In genomic region chr1:9341301-9341845, GRCh38 we compare ENCODE assay signal across 12 cellular contexts.
"Had no signal": no experiment of that assay in that cellular context is flagged by ENCODE, and none has a peak within 500 bp of the region (broad histone marks: within the 10 kb centered on the region; RNA-seq: fewer than 3 reads in every experiment).

No MANE protein-coding gene starts in this region.

- H3K27me3 Mint-ChIP-seq: activated CD4-positive, alpha-beta T cell treated with anti-CD3 and anti-CD28 coated beads, Interleukin-2, amount 10 ng/mL, durations not matched to agents 7 days and 5 days; naive thymus-derived CD8-positive, alpha-beta T cell had no signal

- H3K9me3 ChIP-seq: mucosa of descending colon, thyroid gland, vagina had no signal

- H3K27ac Mint-ChIP-seq: activated CD4-positive, alpha-beta T cell treated with anti-CD3 and anti-CD28 coated beads, Interleukin-2, amount 10 ng/mL, durations not matched to agents 7 days and 5 days; activated naive CD4-positive, alpha-beta T cell treated with anti-CD3 and anti-CD28 coated beads for 36 hours; T-helper 1 cell treated with Interleukin-12 subunit alpha and Interleukin-12 subunit beta and Interleukin-4 antibody, amounts not matched to agents 30 μg/mL and 1 μg/mL, for 36 hours; WTC11 had no signal

- H3K27me3 ChIP-seq: thyroid gland, vagina had no signal

- H3K4me3 Mint-ChIP-seq: activated CD4-positive, alpha-beta T cell treated with anti-CD3 and anti-CD28 coated beads, Interleukin-2, amount 10 ng/mL, durations not matched to agents 7 days and 5 days; activated naive CD4-positive, alpha-beta T cell treated with anti-CD3 and anti-CD28 coated beads for 36 hours; naive thymus-derived CD8-positive, alpha-beta T cell; T-helper 1 cell treated with Interleukin-12 subunit alpha and Interleukin-12 subunit beta and Interleukin-4 antibody, amounts not matched to agents 30 μg/mL and 1 μg/mL, for 36 hours; WTC11 had no signal

- H3K9me3 Mint-ChIP-seq: T-helper 1 cell treated with Interleukin-12 subunit alpha and Interleukin-12 subunit beta and Interleukin-4 antibody, amounts not matched to agents 30 μg/mL and 1 μg/mL, for 36 hours had no signal

- H3K36me3 ChIP-seq: thyroid gland, vagina had no signal

- FAIRE-seq: astrocyte, small intestine had no signal

- DNase-seq: activated CD4-positive, alpha-beta T cell treated with anti-CD3 and anti-CD28 coated beads, Interleukin-2, amount 10 ng/mL, durations not matched to agents 7 days and 5 days; activated CD8-positive, alpha-beta memory T cell treated with anti-CD3 and anti-CD28 coated beads for 24 hours; activated naive CD4-positive, alpha-beta T cell treated with anti-CD3 and anti-CD28 coated beads for 36 hours; left colon; mucosa of descending colon; naive thymus-derived CD8-positive, alpha-beta T cell; small intestine had no signal

- H3K4me3 ChIP-seq: mucosa of descending colon, thyroid gland, vagina had no signal

- H3K4me1 Mint-ChIP-seq: activated CD4-positive, alpha-beta T cell treated with anti-CD3 and anti-CD28 coated beads, Interleukin-2, amount 10 ng/mL, durations not matched to agents 7 days and 5 days; naive thymus-derived CD8-positive, alpha-beta T cell had no signal
